In genomic region chr1:182387566-182387965, GRCh38 we compare ENCODE assay signal across 20 cellular contexts. TPM values are rescaled to one million over a fixed set of nuclear protein-coding genes. Genes with fewer than 3 reads are reported as not detected.
DNase-seq lines count a peak whose midpoint lies in the region; ATAC-seq and TF ChIP-seq lines count a peak whose summit lies in the region.
"Had no signal": no experiment of that assay in that cellular context is flagged by ENCODE, and none has a peak within 500 bp of the region (broad histone marks: within the 10 kb centered on the region; RNA-seq: fewer than 3 reads in every experiment).

No MANE protein-coding gene starts in this region.

- BruUV-seq in OCI-LY7 (replicated peaks; lab: Mats Ljungman, UMichigan): no TSS peak

- intact Hi-C loops in sigmoid colon (cut with DNase I): no loop called here
- intact Hi-C loops in aorta (cut with DNase I): no loop called here
- intact Hi-C loops in OCI-LY7 (cut with micrococcal nuclease; ENCODE audit: unreplicated experiment): no loop called here

- 52 to 80% methylated on average over 1 to 2 of the region's 2 CpGs for WGBS in gastroesophageal sphincter (ENCODE audit: low coverage in 1 of 2), 2 donors
- WGBS in sigmoid colon, 2 donors: 57 to 80% methylated on average over 2 of the region's 2 CpGs
- 91 to 93% methylated on average over 2 of the region's 2 CpGs for WGBS in aorta, 2 donors

- H3K9me3 ChIP-seq in BLaER1 (no peaks in the 10 kb centered on the region), Peyer's patch (no peaks in the 10 kb centered on the region), gastroesophageal sphincter (no peaks in the 10 kb centered on the region), sigmoid colon (no peaks in the 10 kb centered on the region), aorta (ENCODE audit: control insufficient read depth, low read length) (no peaks in the 10 kb centered on the region), OCI-LY7 (ENCODE audit: low read length) (no peaks in the 10 kb centered on the region)
- H3K9me3 ChIP-seq: colonic mucosa, HAP-1, SJSA1 had no signal

- no peak overlapping the region for H2AFZ ChIP-seq in OCI-LY7 (ENCODE audit: low read length)
- H2AFZ ChIP-seq: PC-9 had no signal

- DNase-seq in Peyer's patch (no peak), sigmoid colon (no peak), aorta (no peak), midbrain (lab: John Stamatoyannopoulos, UW) (no peak), OCI-LY7 (ENCODE audit: low spot score) (no peak)
- DNase-seq: activated CD4-positive, alpha-beta memory T cell treated with anti-CD3 and anti-CD28 coated beads for 36 hours; activated naive CD4-positive, alpha-beta T cell treated with anti-CD3 and anti-CD28 coated beads, Interleukin-2, amount 50 U/mL, for 16 hours; colonic mucosa; DMS53; foreskin keratinocyte; NCI-H146; NCI-H2171 treated with DMSO at 0.1 percent for 48 hours; PC-9; stimulated activated naive CD4-positive, alpha-beta T cell had no signal

- H3K27me3 ChIP-seq in BLaER1 (no peaks in the 10 kb centered on the region), Peyer's patch (no peaks in the 10 kb centered on the region), gastroesophageal sphincter (no peaks in the 10 kb centered on the region), sigmoid colon (no peaks in the 10 kb centered on the region), aorta (ENCODE audit: control insufficient read depth in 1 of 2, insufficient read depth in 2 of 2, low read length in 1 of 2) (no peaks in the 10 kb centered on the region)
- H3K27me3 ChIP-seq: colonic mucosa, foreskin keratinocyte, SJSA1 had no signal

- CTCF ChIA-PET in OCI-LY7 (lab: Charles Lee; ENCODE audit: unreplicated experiment): no interaction called here

- ATAC-seq in gastroesophageal sphincter (no peak), aorta (ENCODE audit: low FRiP score) (no peak), HG02571 (IDR thresholded peaks at IDR 0.05; ENCODE audit: unreplicated experiment) (no peak)
- ATAC-seq: foreskin keratinocyte had no signal

- TF ChIP-seq POLR2A in Peyer's patch (IDR thresholded peaks at IDR 0.05): no peak
- TF ChIP-seq POLR2A in gastroesophageal sphincter (IDR thresholded peaks at IDR 0.05): no peak
- TF ChIP-seq POLR2A in sigmoid colon (IDR thresholded peaks at IDR 0.05): no peak

- H4K20me1 ChIP-seq in BLaER1: peaks cover 89% of the 10 kb centered on the region
- H4K20me1 ChIP-seq in OCI-LY7 (ENCODE audit: insufficient read depth, low read length): no peaks in the 10 kb centered on the region

- H3K27ac ChIP-seq in BLaER1 (no peak overlapping the region), Peyer's patch (peak overlapping the region in 1 of 4 donors; percentile 13), gastroesophageal sphincter (peak overlapping the region in 3 of 4 donors; percentile 98 to 100 (median 99)), sigmoid colon (peak overlapping the region; percentile 97 to 100 (median 99)), aorta (ENCODE audit: low read depth in 1 of 2, low read length in 2 of 2) (no peak overlapping the region), OCI-LY7 (ENCODE audit: low read depth, low read length, poor library complexity, severe bottlenecking) (no peak overlapping the region)
- H3K27ac ChIP-seq: colonic mucosa, foreskin keratinocyte, PC-9, SJSA1 had no signal

- H3K9me2 ChIP-seq in OCI-LY7 (ENCODE audit: insufficient read depth, low read length): no peaks in the 10 kb centered on the region

- H3K4me1 ChIP-seq in BLaER1 (peaks cover 24% of the 10 kb centered on the region), Peyer's patch (peaks cover 0 to 16% (median 1%) of the 10 kb centered on the region in 4 donors), gastroesophageal sphincter (peaks cover 3 to 67% (median 12%) of the 10 kb centered on the region in 3 donors), sigmoid colon (peaks cover 0 to 45% (median 34%) of the 10 kb centered on the region in 4 donors), aorta (ENCODE audit: control insufficient read depth in 1 of 2, insufficient read depth in 2 of 2, low read length in 2 of 2) (no peaks in the 10 kb centered on the region), OCI-LY7 (ENCODE audit: insufficient read depth, low read length, poor library complexity, severe bottlenecking) (no peaks in the 10 kb centered on the region)
- H3K4me1 ChIP-seq: colonic mucosa had no signal

- TF ChIP-seq EP300 in gastroesophageal sphincter (IDR thresholded peaks at IDR 0.05) (no peak), sigmoid colon (IDR thresholded peaks at IDR 0.05) (no peak)

- peaks cover 64% of the 10 kb centered on the region for H3K36me3 ChIP-seq in BLaER1
- H3K36me3 ChIP-seq in Peyer's patch: peaks cover 0 to 60% (median 0%) of the 10 kb centered on the region in 3 donors
- H3K36me3 ChIP-seq in gastroesophageal sphincter: peaks cover 18 to 77% of the 10 kb centered on the region in 2 donors
- peaks cover 48 to 75% (median 58%) of the 10 kb centered on the region in 4 donors for H3K36me3 ChIP-seq in sigmoid colon
- H3K36me3 ChIP-seq in aorta (ENCODE audit: control insufficient read depth in 1 of 2, insufficient read depth in 2 of 2, low read length in 1 of 2): peaks cover 18 to 30% of the 10 kb centered on the region in 2 donors
- no peaks in the 10 kb centered on the region for H3K36me3 ChIP-seq in OCI-LY7 (ENCODE audit: insufficient read depth, low read length)

- POLR2A ChIA-PET in OCI-LY7 (lab: Charles Lee): interaction anchor here (1.0 kb wide), 1 partner anchor 8 kb away, joined by 3 read pairs; no protein-coding TSS in a partner anchor

- 0 out of 2 replicates have a peak overlapping the region, but pooled peaks have one; percentile 88 for H3K4me2 ChIP-seq in BLaER1
- H3K4me2 ChIP-seq in OCI-LY7 (ENCODE audit: low read length): no peak overlapping the region
- H3K4me2 ChIP-seq: PC-9 had no signal

- no peak overlapping the region for H3K4me3 ChIP-seq in BLaER1
- H3K4me3 ChIP-seq in Peyer's patch: peak overlapping the region in 3 of 4 donors; percentile 66 to 77 (median 67)
- peak overlapping the region; percentile 90 to 97 for H3K4me3 ChIP-seq in gastroesophageal sphincter
- peak overlapping the region in 1 of 4 donors; percentile 86 for H3K4me3 ChIP-seq in sigmoid colon
- H3K4me3 ChIP-seq in aorta (ENCODE audit: low read length in 2 of 2): no peak overlapping the region
- H3K4me3 ChIP-seq in OCI-LY7 (ENCODE audit: low read depth, low read length, poor library complexity, severe bottlenecking): no peak overlapping the region
- H3K4me3 ChIP-seq: colonic mucosa, HAP-1, PC-9, SJSA1 had no signal

- no peak overlapping the region for H3K9ac ChIP-seq in BLaER1

- TF ChIP-seq CTCF in Peyer's patch (IDR thresholded peaks at IDR 0.05) (no peak), gastroesophageal sphincter (IDR thresholded peaks at IDR 0.05) (no peak), sigmoid colon (IDR thresholded peaks at IDR 0.05) (no peak), OCI-LY7 (conservative IDR thresholded peaks at IDR 0.05; ENCODE audit: low read length) (no peak)

- no peaks in the 10 kb centered on the region for H3K79me2 ChIP-seq in OCI-LY7 (ENCODE audit: insufficient read depth, low read depth, low read length)

RNA-seq across cellular contexts. Expression of gene GLUL, which starts 4.0 kb away (rescaled TPM):
- total RNA-seq in Peyer's patch (100 to 1,000 TPM; 148 to 864 (median 443) TPM), gastroesophageal sphincter (1,000 to 10,000 TPM; 2,239 to 3,071 (median 2,830) TPM), sigmoid colon (1,000 to 10,000 TPM in 3 of 4 donors, 100 to 1,000 TPM in 1; 757 to 1,489 (median 1,456) TPM), aorta (100 to 1,000 TPM; 421 to 549 TPM), OCI-LY7 (2022) (not detected in 2 replicates)
- polyA plus RNA-seq in sigmoid colon (100 to 1,000 TPM; 414 to 642 (median 638) TPM), aorta (100 to 1,000 TPM; 144 to 222 TPM)
- total RNA-seq in OCI-LY7 (2014; rRNA removed; shearing (Covaris generic)): not detected in 2 replicates

RNA-seq across cellular contexts. Expression of gene TEDDM1, which starts 12.9 kb away (rescaled TPM):
- not detected for total RNA-seq in Peyer's patch
- total RNA-seq in gastroesophageal sphincter: not detected
- total RNA-seq in sigmoid colon: not detected
- polyA plus RNA-seq in sigmoid colon: not detected
- total RNA-seq in aorta: not detected
- polyA plus RNA-seq in aorta: not detected
- not detected in 2 replicates for total RNA-seq in OCI-LY7 (2014; rRNA removed; shearing (Covaris generic))
- not detected in 2 replicates for total RNA-seq in OCI-LY7 (2022)
- total RNA-seq: activated CD4-positive, alpha-beta memory T cell treated with anti-CD3 and anti-CD28 coated beads for 36 hours; colonic mucosa; foreskin keratinocyte; M059J; PC-9; SJSA1 had no signal
- polyA plus RNA-seq: foreskin keratinocyte had no signal

Comparison
In these comparisons a context has a peak if more than half of its experiments do, and no peak if none do; other contexts are left out.
1. H3K27ac ChIP-seq: peak in gastroesophageal sphincter (3 of 4) and sigmoid colon (4 of 4); none in BLaER1 (single experiment), aorta (0 of 2) and OCI-LY7 (single experiment).
2. H3K4me3 ChIP-seq: peak in Peyer's patch (3 of 4) and gastroesophageal sphincter (2 of 2); none in BLaER1 (single experiment), aorta (0 of 2) and OCI-LY7 (single experiment).
3. RNA of gene GLUL, which starts 4.0 kb away (total RNA-seq): 2,239 to 3,071 TPM in gastroesophageal sphincter, 757 to 1,489 TPM in sigmoid colon, 148 to 864 TPM in Peyer's patch and 421 to 549 TPM in aorta; not detected in OCI-LY7; every median in the first group is over 100 times any median in the second.